Comparison of ENCODE assay signal across 1 cellular context in genomic region chr18:9055626-9056025, GRCh38.
TF ChIP-seq lines count a peak whose summit lies in the region.

No MANE protein-coding gene starts in this region.

TF ChIP-seq in endothelial cell of umbilical vein, 7 proteins besides CTCF, POLR2A, EP300 and RAD21:
- no peak for TF ChIP-seq POLR2AphosphoS5 (IDR thresholded peaks at IDR 0.05; ENCODE audit: insufficient read depth, low read depth, low read length)
- no peak for TF ChIP-seq GATA2 (IDR thresholded peaks at IDR 0.05; ENCODE audit: insufficient read depth, insufficient read length, low read depth, low read length)
